ENCODE assay signal across 8 cellular contexts in genomic region chr1:87131809-87132663, GRCh38.
A peak's percentile ranks its signal among the peaks of the same experiment; 100 is the strongest.
DNase-seq lines count a peak whose midpoint lies in the region; ATAC-seq and TF ChIP-seq lines count a peak whose summit lies in the region.

No MANE protein-coding gene starts in this region.

- peak overlapping the region; percentile 81 for H3K4me3 Mint-ChIP-seq in activated naive CD8-positive, alpha-beta T cell

- peaks cover 23% of the 10 kb centered on the region for H3K27me3 Mint-ChIP-seq in activated naive CD8-positive, alpha-beta T cell

- peak in 1 of 2 donors; percentile 19 for TF ChIP-seq POLR2A in tibial nerve (IDR thresholded peaks at IDR 0.05)

- peak overlapping the region; percentile 48 for H3K14ac ChIP-seq in trophoblast cell (ENCODE audit: low read length)

- H3K36me3 ChIP-seq in GM23248 (ENCODE audit: low read depth) (no peaks in the 10 kb centered on the region), Karpas-422 (ENCODE audit: insufficient read depth, low read length) (no peaks in the 10 kb centered on the region), trophoblast cell (ENCODE audit: control insufficient read depth in 1 of 2, insufficient read depth in 2 of 2, low read length in 2 of 2) (no peaks in the 10 kb centered on the region), tibial nerve (no peaks in the 10 kb centered on the region)

- intact Hi-C loops in Right ventricle myocardium superior (cut with DNase I), result no loop called here

- peak overlapping the region; percentile 66 for H3K18ac ChIP-seq in trophoblast cell (ENCODE audit: low read length)

- peak overlapping the region; percentile 41 for H2AK5ac ChIP-seq in trophoblast cell (ENCODE audit: low read length)

- peak overlapping the region; percentile 88 for H4K8ac ChIP-seq in trophoblast cell (ENCODE audit: low read depth, low read length)

- H3K36me3 Mint-ChIP-seq in activated naive CD8-positive, alpha-beta T cell, result no peaks in the 10 kb centered on the region

- peak overlapping the region; percentile 87 for H4K91ac ChIP-seq in trophoblast cell (ENCODE audit: low read depth, low read length)

- peak overlapping the region; percentile 51 for H4K12ac ChIP-seq in trophoblast cell (ENCODE audit: low read depth, low read length)

- H4K20me1 ChIP-seq in GM23248 (ENCODE audit: insufficient read depth) (no peaks in the 10 kb centered on the region), Karpas-422 (ENCODE audit: insufficient read depth, low read depth, low read length) (no peaks in the 10 kb centered on the region)

- H3K79me2 ChIP-seq in GM23248 (ENCODE audit: insufficient read depth), result no peaks in the 10 kb centered on the region
- H3K79me2 ChIP-seq in Karpas-422 (ENCODE audit: low read length), result no peaks in the 10 kb centered on the region
- H3K79me2 ChIP-seq in trophoblast cell (ENCODE audit: control insufficient read depth, insufficient read depth, low read length, poor library complexity), result no peaks in the 10 kb centered on the region

- peaks cover 7% of the 10 kb centered on the region for H3K79me1 ChIP-seq in trophoblast cell (ENCODE audit: low read length)

- 0 out of 2 replicates have a peak, but pooled peaks cover 8% of the 10 kb centered on the region for H3K4me1 ChIP-seq in GM23248 (ENCODE audit: insufficient read depth)
- H3K4me1 ChIP-seq in Karpas-422 (ENCODE audit: low read length), result 0 out of 2 replicates have a peak, but pooled peaks cover 2% of the 10 kb centered on the region
- H3K4me1 ChIP-seq in trophoblast cell (ENCODE audit: control insufficient read depth in 1 of 2, insufficient read depth in 2 of 2, low read length in 2 of 2), result peaks cover 6% of the 10 kb centered on the region in 2 experiments
- peaks cover 0 to 65% (median 20%) of the 10 kb centered on the region in 4 donors for H3K4me1 ChIP-seq in tibial nerve

- TF ChIP-seq EP300 in tibial nerve (IDR thresholded peaks at IDR 0.05), result peak in 1 of 2 donors; percentile 67

- no peak overlapping the region for H3K4ac ChIP-seq in trophoblast cell (ENCODE audit: low read depth, low read length)

- peak overlapping the region; percentile 70 for H3K4me3 ChIP-seq in GM23248
- no peak overlapping the region for H3K4me3 ChIP-seq in Karpas-422 (ENCODE audit: low read length)
- peak overlapping the region; percentile 32 for H3K4me3 ChIP-seq in trophoblast cell (ENCODE audit: low read depth, low read length)
- peak overlapping the region; percentile 26 to 56 (median 52) for H3K4me3 ChIP-seq in tibial nerve

- H2AFZ ChIP-seq in GM23248, result peak overlapping the region; percentile 81
- no peak overlapping the region for H2AFZ ChIP-seq in Karpas-422 (ENCODE audit: low read length)
- peak overlapping the region; percentile 90 for H2AFZ ChIP-seq in trophoblast cell (ENCODE audit: insufficient read depth, low read length, poor library complexity)

- H3K27ac Mint-ChIP-seq in activated naive CD8-positive, alpha-beta T cell, result no peak overlapping the region

- H3K4me2 ChIP-seq in GM23248 (ENCODE audit: unreplicated experiment) (peak overlapping the region; percentile 72), Karpas-422 (ENCODE audit: low read depth, low read length, poor library complexity, severe bottlenecking) (no peak overlapping the region), trophoblast cell (ENCODE audit: low read length) (peak overlapping the region; percentile 59)

- H3K9me2 ChIP-seq in GM23248 (ENCODE audit: insufficient read depth) (no peaks in the 10 kb centered on the region), Karpas-422 (replicated peaks; ENCODE audit: insufficient read depth, low read length) (no peaks in the 10 kb centered on the region)

- H2BK120ac ChIP-seq in trophoblast cell (ENCODE audit: insufficient read depth, low read length, poor library complexity), result peak overlapping the region; percentile 92

- WGBS in GM23248 (ENCODE audit: low coverage in 1 of 2, low lambda C conversion rate in 2 of 2, missing lambda C conversion rate in 2 of 2), 2 experiments, result 14 to 45% methylated on average over 37 to 65 of the region's 66 CpGs
- no CpG with 5 or more reads among the region's 66 CpGs for WGBS in trophoblast cell (ENCODE audit: extremely low coverage, insufficient coverage, insufficient read length)
- 10 to 14% methylated on average over 45 to 61 of the region's 66 CpGs for WGBS in tibial nerve, 2 donors

- TF ChIP-seq CTCF in tibial nerve (IDR thresholded peaks at IDR 0.05), result peak; percentile 87 to 95 (median 92)

- no peak overlapping the region for H3K23ac ChIP-seq in trophoblast cell (ENCODE audit: low read length)

- H3K27ac ChIP-seq in GM23248 (no peak overlapping the region), Karpas-422 (ENCODE audit: low read length) (no peak overlapping the region), trophoblast cell (ENCODE audit: low read depth, low read length) (no peak overlapping the region), tibial nerve (peak overlapping the region; percentile 55 to 93 (median 80))

- H2BK5ac ChIP-seq in trophoblast cell (ENCODE audit: low read depth, low read length, poor library complexity), result peak overlapping the region; percentile 22

- H2BK12ac ChIP-seq in trophoblast cell (ENCODE audit: low read length), result peak overlapping the region; percentile 78

- no peaks in the 10 kb centered on the region for H3K27me3 ChIP-seq in GM23248 (replicated peaks; ENCODE audit: insufficient read depth)
- H3K27me3 ChIP-seq in Karpas-422 (ENCODE audit: low read length), result no peaks in the 10 kb centered on the region
- H3K27me3 ChIP-seq in trophoblast cell (ENCODE audit: insufficient read depth, low read length), result no peaks in the 10 kb centered on the region
- no peaks in the 10 kb centered on the region for H3K27me3 ChIP-seq in tibial nerve

- DNase-seq in GM03348 (ENCODE audit: low spot score), result peak; percentile 94
- peak; percentile 89 for DNase-seq in GM23248
- DNase-seq in Karpas-422, result peak; percentile 89
- DNase-seq in SKM-1 (lab: John Stamatoyannopoulos, UW; ENCODE audit: unreplicated experiment), result peak; percentile 73
- DNase-seq in Right ventricle myocardium superior, result peak; percentile 88
- peak; percentile 88 to 97 for DNase-seq in trophoblast cell
- DNase-seq in tibial nerve (ENCODE audit: low spot score in 2 of 2), result peak; percentile 64 to 75

- peak; percentile 95 for ATAC-seq in Right ventricle myocardium superior (ENCODE audit: poor library complexity)

- in situ Hi-C loops in GM23248 (cut with MboI), result loop anchor here (25.0 kb wide), 2 partner anchors 155 to 805 kb away; no protein-coding TSS in a partner anchor

- H3K4me1 Mint-ChIP-seq in activated naive CD8-positive, alpha-beta T cell (ENCODE audit: low read depth), result peaks cover 8% of the 10 kb centered on the region

- H3K9ac ChIP-seq in GM23248 (peak overlapping the region; percentile 62), Karpas-422 (ENCODE audit: low read length) (no peak overlapping the region), trophoblast cell (ENCODE audit: low read length) (no peak overlapping the region)

- H3K9me3 ChIP-seq in GM23248 (ENCODE audit: low read depth) (no peaks in the 10 kb centered on the region), Karpas-422 (ENCODE audit: low read length) (no peaks in the 10 kb centered on the region), trophoblast cell (ENCODE audit: insufficient read depth, low read depth, low read length) (no peaks in the 10 kb centered on the region), tibial nerve (no peaks in the 10 kb centered on the region)

- no peaks in the 10 kb centered on the region for H3K9me3 Mint-ChIP-seq in activated naive CD8-positive, alpha-beta T cell (ENCODE audit: low read depth)

- 0 out of 2 replicates have a peak, but pooled peaks cover 8% of the 10 kb centered on the region for H3F3A ChIP-seq in GM23248 (ENCODE audit: insufficient read depth)

Comparison
In these comparisons a context has a peak if more than half of its experiments do, and no peak if none do; other contexts are left out.
1. H3K27ac ChIP-seq: peak in tibial nerve (4 of 4); none in GM23248 (single experiment), Karpas-422 (single experiment) and trophoblast cell (single experiment).
2. Peak in every context shown above with its lines, with median percentiles within 50 percentile points of each other: DNase-seq.